28 cellular contexts compared by ENCODE assay signal in the genomic region with DNA sequence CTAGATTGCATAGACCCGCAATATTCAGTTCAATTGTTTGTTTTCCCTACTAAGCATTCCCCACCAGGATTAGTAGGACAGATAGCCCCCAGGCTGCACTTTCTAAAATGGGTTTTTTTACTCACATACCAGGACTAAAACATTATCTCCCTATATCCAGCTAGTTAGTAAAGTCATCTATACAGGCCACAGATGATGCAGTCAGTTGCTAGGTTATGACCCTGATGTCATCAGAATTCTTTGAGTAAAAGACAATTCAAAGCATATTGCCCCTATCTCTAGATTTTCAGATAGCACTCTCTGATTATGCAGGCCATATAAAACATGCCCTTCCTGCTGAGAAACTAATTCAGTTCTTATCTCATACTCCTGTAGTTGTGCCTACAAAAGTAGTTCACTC.
"Had no signal": no experiment of that assay in that cellular context is flagged by ENCODE, and none has a peak within 500 bp of the region (broad histone marks: within the 10 kb centered on the region; RNA-seq: fewer than 3 reads in every experiment).

No MANE protein-coding gene starts in this region.

- H2AFZ ChIP-seq: hepatocyte had no signal

- H3K36me3 ChIP-seq: colonic mucosa, esophagus squamous epithelium, gastrocnemius medialis, heart right ventricle, left lung, lower lobe of right lung had no signal

- H3K9me3 ChIP-seq: colonic mucosa, esophagus squamous epithelium, gastrocnemius medialis, lower lobe of right lung had no signal

- DNase-seq: colonic mucosa; cortex of kidney; effector CD8-positive, alpha-beta T cell; effector memory CD8-positive, alpha-beta T cell; endodermal cell; erythroblast; esophagus squamous epithelium; foreskin fibroblast; foreskin melanocyte; gastrocnemius medialis; glutamatergic neuron; head of caudate nucleus; heart right ventricle; hypothalamus; immature natural killer cell; islet precursor cell; kidney; kidney glomerular epithelial cell; left colon; left lung; left ventricle myocardium superior; lower lobe of right lung; mesenchymal stem cell; mucosa of descending colon; naive B cell had no signal

- H3K27me3 ChIP-seq: colonic mucosa, esophagus squamous epithelium, gastrocnemius medialis, heart right ventricle, hepatocyte, left lung had no signal

- H3K79me2 ChIP-seq: hepatocyte had no signal

- H3K4me3 ChIP-seq: colonic mucosa, esophagus squamous epithelium, gastrocnemius medialis, heart right ventricle, hepatocyte, left lung, lower lobe of right lung, mucosa of descending colon had no signal

- H3K4me2 ChIP-seq: hepatocyte had no signal

- H3K27ac ChIP-seq: colonic mucosa, epithelial cell of prostate, esophagus squamous epithelium, gastrocnemius medialis, heart right ventricle, hepatocyte, left lung, lower lobe of right lung had no signal

- H3K4me1 ChIP-seq: colonic mucosa, esophagus squamous epithelium, gastrocnemius medialis, heart right ventricle, left lung, lower lobe of right lung had no signal

- ATAC-seq: effector memory CD8-positive, alpha-beta T cell; esophagus mucosa; gastrocnemius medialis; heart right ventricle; left colon; left lung; left ventricle myocardium superior; lower lobe of right lung; mucosa of descending colon had no signal
